Comparison of ENCODE assay signal across 15 cellular contexts in the genomic region with DNA sequence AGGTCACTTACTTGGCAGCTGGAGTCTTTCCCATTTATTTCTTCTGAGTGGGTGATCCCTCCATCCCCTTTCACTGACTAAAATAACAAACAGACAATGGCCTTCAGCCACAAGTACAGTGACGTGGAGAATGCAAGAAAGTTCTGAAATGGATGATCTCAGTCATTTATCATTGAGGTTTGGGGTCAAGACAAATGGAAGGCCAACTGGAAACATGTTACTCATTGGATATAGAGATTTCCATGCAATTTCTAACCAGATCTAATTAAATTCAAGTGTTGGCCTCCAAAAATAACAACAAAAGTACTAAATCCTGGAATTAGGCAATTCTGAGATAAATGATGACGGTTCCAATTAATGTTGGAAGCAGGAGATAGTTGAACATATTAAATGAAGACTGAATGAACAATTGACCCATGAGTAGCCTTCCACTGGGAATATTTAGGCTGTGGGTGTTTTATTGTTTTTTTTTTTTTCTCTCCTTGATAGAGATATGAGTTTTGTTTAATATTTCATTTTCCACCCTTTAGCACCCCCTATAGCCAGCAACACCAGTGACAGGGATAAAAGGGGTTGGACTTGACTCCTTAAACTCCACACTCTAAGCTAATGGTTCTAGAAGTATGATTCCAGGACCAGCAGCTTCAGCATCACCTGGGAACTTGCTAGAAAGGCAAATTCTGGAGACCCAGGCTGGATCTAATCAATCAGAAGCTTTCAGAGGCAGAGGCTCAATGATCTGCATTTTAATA.
DNase-seq lines count a peak whose midpoint lies in the region; ATAC-seq, FAIRE-seq and TF ChIP-seq lines count a peak whose summit lies in the region.
"Had no signal": no experiment of that assay in that cellular context is flagged by ENCODE, and none has a peak within 500 bp of the region (broad histone marks: within the 10 kb centered on the region; RNA-seq: fewer than 3 reads in every experiment).

No MANE protein-coding gene starts in this region.

- 9% methylated on average over 2 of the region's 2 CpGs for WGBS in K562 (ENCODE audit: insufficient coverage, low coverage, missing lambda C conversion rate)
- WGBS in stomach, 5 donors: 71 to 83% (median 75%) methylated on average over 2 of the region's 2 CpGs

- H3K4me1 ChIP-seq in K562 (replicated peaks in 1 of 2; ENCODE audit: control insufficient read depth in 2 of 2, insufficient read depth in 2 of 2, low read length in 2 of 2) (no peaks in the 10 kb centered on the region), stomach (no peaks in the 10 kb centered on the region)
- H3K4me1 ChIP-seq: breast epithelium had no signal

- no peaks in the 10 kb centered on the region for H4K20me1 ChIP-seq in K562 (replicated peaks; ENCODE audit: control insufficient read depth, insufficient read depth, low read length)

- no peak overlapping the region for H3K27ac ChIP-seq in K562 (ENCODE audit: extremely low read depth, low read depth, low read length)
- no peak overlapping the region for H3K27ac ChIP-seq in stomach
- H3K27ac ChIP-seq: breast epithelium, KMS-11, thoracic aorta had no signal

- H3K4me3 ChIP-seq in K562 (no peak overlapping the region), stomach (no peak overlapping the region), MG63 (no peak overlapping the region)
- H3K4me3 ChIP-seq: breast epithelium, skin epidermis, thoracic aorta had no signal

- in situ Hi-C loops in KBM-7 (cut with MboI; ENCODE audit: low pct_unique_long_range_greater_than_20kb, low sequenced_read_pairs): loop anchor here (25.0 kb wide), 1 partner anchor 545 kb away; no protein-coding TSS in a partner anchor
- in situ Hi-C loops in K562 (cut with MboI): loop anchor here (25.0 kb wide), 1 partner anchor 680 kb away; no protein-coding TSS in a partner anchor

- TF ChIP-seq RAD21 in K562 (CRISPR knock-in tag; conservative IDR thresholded peaks at IDR 0.05 in 1 of 2, IDR thresholded peaks at IDR 0.05 in 1 of 2): peak in 1 of 2 experiments; percentile 23; a peak in 1 of 4 replicates

- CTCF ChIA-PET in K562 (lab: Yijun Ruan, JAX; ENCODE audit: low intra/inter-chr PET ratio): interaction anchor here (0.6 to 0.7 kb wide), 3 partner anchors 87 to 621 kb away, joined by 3 read pairs; no protein-coding TSS in a partner anchor

- H3K9me1 ChIP-seq in K562 (ENCODE audit: control insufficient read depth, insufficient read depth, low read length): no peaks in the 10 kb centered on the region

- peak; percentile 74 for ATAC-seq in K562

- TF ChIP-seq CTCF in K562 (IDR thresholded peaks at IDR 0.05 in 2 of 3, conservative IDR thresholded peaks at IDR 0.05 in 1 of 3; ENCODE audit: insufficient read depth in 2 of 3, low read depth in 1 of 3, low read length in 3 of 3) (peak; percentile 7 to 38 (median 11); a peak in 3 of 6 replicates), stomach (IDR thresholded peaks at IDR 0.05) (no peak)

- no TSS peak for BruUV-seq in K562 (replicated peaks; lab: Mats Ljungman, UMichigan)

- no peaks in the 10 kb centered on the region for H3K36me3 ChIP-seq in K562 (ENCODE audit: control insufficient read depth, insufficient read depth, low read length)
- H3K36me3 ChIP-seq in stomach: peaks cover 0 to 5% (median 0%) of the 10 kb centered on the region in 4 donors
- H3K36me3 ChIP-seq in MG63: no peaks in the 10 kb centered on the region
- H3K36me3 ChIP-seq: breast epithelium, thoracic aorta had no signal

- H2AFZ ChIP-seq in K562 (ENCODE audit: low read depth, low read length): no peak overlapping the region

- H3K27me3 ChIP-seq in K562 (ENCODE audit: control insufficient read depth in 2 of 2, insufficient read depth in 2 of 2, low read length in 2 of 2) (peaks cover 5 to 18% of the 10 kb centered on the region in 2 experiments; a peak in 3 of 5 replicates), stomach (no peaks in the 10 kb centered on the region), MG63 (no peaks in the 10 kb centered on the region)
- H3K27me3 ChIP-seq: breast epithelium had no signal

- H3K9ac ChIP-seq in K562 (ENCODE audit: insufficient read depth in 1 of 2, low read depth in 2 of 2, low read length in 2 of 2): no peak overlapping the region
- H3K9ac ChIP-seq: KMS-11 had no signal

- peak; percentile 13 for DNase-seq in EL
- peak; percentile 32 for DNase-seq in KBM-7
- no peak for DNase-seq in K562 (ENCODE audit: extremely low read depth in 1 of 4, low spot score in 3 of 4)
- peak; percentile 22 for DNase-seq in myocyte (ENCODE audit: low read depth)
- no peak for DNase-seq in NCI-H2196 (lab: John Stamatoyannopoulos, UW; ENCODE audit: unreplicated experiment)
- no peak for DNase-seq in stomach
- no peak for DNase-seq in GM19238 (ENCODE audit: insufficient read length, low spot score)
- no peak for DNase-seq in MG63
- DNase-seq: activated T-cell treated with anti-CD3 and anti-CD28 coated beads, Interleukin-2, amount 50 U/mL, for 48 hours; naive B cell; NCI-H345 had no signal

- H3K79me2 ChIP-seq in K562 (ENCODE audit: control insufficient read depth, insufficient read depth, low read length): no peaks in the 10 kb centered on the region

- H3K9me3 ChIP-seq in K562 (replicated peaks; ENCODE audit: control insufficient read depth, insufficient read depth, low read depth, low read length): no peaks in the 10 kb centered on the region
- H3K9me3 ChIP-seq in stomach: peaks cover 0 to 9% (median 0%) of the 10 kb centered on the region in 4 donors
- H3K9me3 ChIP-seq in MG63: peaks cover 11% of the 10 kb centered on the region

- TF ChIP-seq POLR2A in K562 (conservative IDR thresholded peaks at IDR 0.05) (no peak), stomach (IDR thresholded peaks at IDR 0.05) (no peak)

- H3K4me2 ChIP-seq in K562 (ENCODE audit: insufficient read depth, low read length): no peak overlapping the region
- H3K4me2 ChIP-seq: KMS-11 had no signal

- no peak for FAIRE-seq in K562 (lab: Jason Lieb, UNC)

- TF ChIP-seq EP300 in K562 (IDR thresholded peaks at IDR 0.05; ENCODE audit: low read length) (no peak), stomach (IDR thresholded peaks at IDR 0.05) (no peak)

- intact Hi-C loops in K562 (cut with micrococcal nuclease) (loop anchor here (2.0 kb wide), 1 partner anchor 105 kb away; no protein-coding TSS in a partner anchor), stomach (cut with DNase I; ENCODE audit: low total_unique reads) (no loop called here)

- POLR2A ChIA-PET in K562 (lab: Yijun Ruan, JAX): interaction anchor here (0.7 to 2.8 kb wide), 3 partner anchors 10 to 443 kb away, joined by 3 to 7 read pairs (median 3); no protein-coding TSS in a partner anchor

TF ChIP-seq in K562, 482 proteins besides CTCF, POLR2A, EP300 and RAD21:
- TF ChIP-seq, protein P1, sequence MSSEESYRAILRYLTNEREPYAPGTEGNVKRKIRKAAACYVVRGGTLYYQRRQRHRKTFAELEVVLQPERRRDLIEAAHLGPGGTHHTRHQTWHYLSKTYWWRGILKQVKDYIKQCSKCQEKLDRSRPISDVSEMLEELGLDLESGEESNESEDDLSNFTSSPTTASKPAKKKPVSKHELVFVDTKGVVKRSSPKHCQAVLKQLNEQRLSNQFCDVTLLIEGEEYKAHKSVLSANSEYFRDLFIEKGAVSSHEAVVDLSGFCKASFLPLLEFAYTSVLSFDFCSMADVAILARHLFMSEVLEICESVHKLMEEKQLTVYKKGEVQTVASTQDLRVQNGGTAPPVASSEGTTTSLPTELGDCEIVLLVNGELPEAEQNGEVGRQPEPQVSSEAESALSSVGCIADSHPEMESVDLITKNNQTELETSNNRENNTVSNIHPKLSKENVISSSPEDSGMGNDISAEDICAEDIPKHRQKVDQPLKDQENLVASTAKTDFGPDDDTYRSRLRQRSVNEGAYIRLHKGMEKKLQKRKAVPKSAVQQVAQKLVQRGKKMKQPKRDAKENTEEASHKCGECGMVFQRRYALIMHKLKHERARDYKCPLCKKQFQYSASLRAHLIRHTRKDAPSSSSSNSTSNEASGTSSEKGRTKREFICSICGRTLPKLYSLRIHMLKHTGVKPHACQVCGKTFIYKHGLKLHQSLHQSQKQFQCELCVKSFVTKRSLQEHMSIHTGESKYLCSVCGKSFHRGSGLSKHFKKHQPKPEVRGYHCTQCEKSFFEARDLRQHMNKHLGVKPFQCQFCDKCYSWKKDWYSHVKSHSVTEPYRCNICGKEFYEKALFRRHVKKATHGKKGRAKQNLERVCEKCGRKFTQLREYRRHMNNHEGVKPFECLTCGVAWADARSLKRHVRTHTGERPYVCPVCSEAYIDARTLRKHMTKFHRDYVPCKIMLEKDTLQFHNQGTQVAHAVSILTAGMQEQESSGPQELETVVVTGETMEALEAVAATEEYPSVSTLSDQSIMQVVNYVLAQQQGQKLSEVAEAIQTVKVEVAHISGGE (CRISPR knock-in tag; IDR thresholded peaks at IDR 0.05): peak in 1 of 3 experiments; percentile 91; a peak in 2 of 6 replicates
- no peak for TF ChIP-seq CBFA2T3 (IDR thresholded peaks at IDR 0.05)

Comparison
In these comparisons a context has a peak if more than half of its experiments do, and no peak if none do; other contexts are left out.
1. DNase-seq: peak in EL (single experiment), KBM-7 (single experiment) and myocyte (single experiment); none in K562 (0 of 4), NCI-H2196 (single experiment), stomach (single experiment), GM19238 (single experiment) and MG63 (single experiment).
2. CTCF ChIP-seq: peak in K562 (3 of 3); none in stomach (0 of 7).